In genomic region chr2:128552806-128553551, GRCh38 we compare ENCODE assay signal across 13 cellular contexts.
DNase-seq lines count a peak whose midpoint lies in the region; ATAC-seq and TF ChIP-seq lines count a peak whose summit lies in the region.
"Had no signal": no experiment of that assay in that cellular context is flagged by ENCODE, and none has a peak within 500 bp of the region (broad histone marks: within the 10 kb centered on the region; RNA-seq: fewer than 3 reads in every experiment).

No MANE protein-coding gene starts in this region.

- no peak overlapping the region for H3K9ac ChIP-seq in mesendoderm (ENCODE audit: low read length)

- no peaks in the 10 kb centered on the region for H3K27me3 ChIP-seq in heart right ventricle
- H3K27me3 ChIP-seq in right atrium auricular region = no peaks in the 10 kb centered on the region
- no peaks in the 10 kb centered on the region for H3K27me3 ChIP-seq in right cardiac atrium (ENCODE audit: control insufficient read depth, insufficient read depth)
- H3K27me3 ChIP-seq in stomach = no peaks in the 10 kb centered on the region
- no peaks in the 10 kb centered on the region for H3K27me3 ChIP-seq in mesendoderm (ENCODE audit: insufficient read depth, low read length, poor library complexity)

- H4K8ac ChIP-seq in mesendoderm (ENCODE audit: low read depth, low read length) = no peak overlapping the region

- ATAC-seq in heart right ventricle (peak in 3 of 8 donors; percentile 32 to 52 (median 34)), right cardiac atrium (no peak)
- ATAC-seq: CD8-positive, alpha-beta T cell; PC-3 had no signal

- no peaks in the 10 kb centered on the region for H3K79me1 ChIP-seq in mesendoderm (ENCODE audit: low read length)

- no peak overlapping the region for H3K23ac ChIP-seq in mesendoderm (ENCODE audit: low read length)

- H3K4me2 ChIP-seq in mesendoderm (ENCODE audit: low read length) = no peak overlapping the region

- H3K18ac ChIP-seq in mesendoderm (ENCODE audit: low read length) = no peak overlapping the region

- H2BK120ac ChIP-seq in mesendoderm (ENCODE audit: low read depth, low read length) = no peak overlapping the region

- H2BK5ac ChIP-seq in mesendoderm (ENCODE audit: low read length) = no peak overlapping the region

- H3K4me3 ChIP-seq in heart right ventricle (no peak overlapping the region), right atrium auricular region (no peak overlapping the region), right cardiac atrium (ENCODE audit: low read length) (no peak overlapping the region), stomach (no peak overlapping the region), mesendoderm (ENCODE audit: low read length) (no peak overlapping the region)

- TF ChIP-seq CTCF in heart right ventricle (IDR thresholded peaks at IDR 0.05) = no peak
- no peak for TF ChIP-seq CTCF in right atrium auricular region (IDR thresholded peaks at IDR 0.05)
- TF ChIP-seq CTCF in stomach (IDR thresholded peaks at IDR 0.05) = no peak

- TF ChIP-seq EP300 in stomach (IDR thresholded peaks at IDR 0.05) = no peak

- DNase-seq in heart right ventricle (peak; percentile 22 to 47), right atrium auricular region (ENCODE audit: low spot score) (no peak), ecto neural progenitor cell (ENCODE audit: low spot score) (peak; percentile 36), right cardiac atrium (peak; percentile 44 to 76 (median 69)), stomach (peak; percentile 11), DMS53 treated with DMSO at 0.1 percent for 48 hours (lab: John Stamatoyannopoulos, UW; ENCODE audit: unreplicated experiment) (no peak), retina (no peak), mesendoderm (no peak)
- DNase-seq: H9, NCI-H187 treated with DMSO at 0.1 percent for 48 hours, NCI-H446, PC-3 had no signal

- no peak overlapping the region for H4K5ac ChIP-seq in mesendoderm (ENCODE audit: low read length)

- no peak overlapping the region for H3K4ac ChIP-seq in mesendoderm (ENCODE audit: low read depth, low read length)

- H3K27ac ChIP-seq in heart right ventricle (no peak overlapping the region), right atrium auricular region (no peak overlapping the region), right cardiac atrium (ENCODE audit: low read length) (no peak overlapping the region), stomach (no peak overlapping the region), mesendoderm (ENCODE audit: low read depth, low read length) (no peak overlapping the region)

- intact Hi-C loops in heart right ventricle (cut with DNase I) (loop anchor here in 1 of 10 donors (10.0 kb wide), 1 partner anchor 228 kb away; no protein-coding TSS in a partner anchor), right cardiac atrium (cut with DNase I) (no loop called here), stomach (cut with DNase I; ENCODE audit: low total_unique reads) (no loop called here)

- no peak overlapping the region for H2AK5ac ChIP-seq in mesendoderm (ENCODE audit: low read length)

- TF ChIP-seq POLR2A in stomach (IDR thresholded peaks at IDR 0.05) = no peak

- WGBS in heart right ventricle, 2 donors = 77 to 79% methylated on average over 11 of the region's 11 CpGs
- whole genome bisulfite sequencing in right cardiac atrium = 78% methylated on average over 11 of the region's 11 CpGs
- 63 to 81% (median 79%) methylated on average over 7 to 11 of the region's 11 CpGs for WGBS in stomach, 5 donors
- WGBS in mesendoderm (ENCODE audit: extremely low coverage, insufficient coverage, low lambda C conversion rate) = no CpG with 5 or more reads among the region's 11 CpGs

- H3K4me1 ChIP-seq in heart right ventricle = peaks cover 0 to 11% (median 0%) of the 10 kb centered on the region in 9 donors
- no peaks in the 10 kb centered on the region for H3K4me1 ChIP-seq in right atrium auricular region
- no peaks in the 10 kb centered on the region for H3K4me1 ChIP-seq in right cardiac atrium (ENCODE audit: control insufficient read depth, insufficient read depth, low read length)
- no peaks in the 10 kb centered on the region for H3K4me1 ChIP-seq in stomach
- no peaks in the 10 kb centered on the region for H3K4me1 ChIP-seq in mesendoderm (ENCODE audit: control insufficient read depth, low read depth, low read length)

- H3K36me3 ChIP-seq in heart right ventricle = no peaks in the 10 kb centered on the region
- no peaks in the 10 kb centered on the region for H3K36me3 ChIP-seq in right atrium auricular region
- no peaks in the 10 kb centered on the region for H3K36me3 ChIP-seq in stomach
- H3K36me3 ChIP-seq in mesendoderm (ENCODE audit: control insufficient read depth, insufficient read depth, low read length) = no peaks in the 10 kb centered on the region

- H3K56ac ChIP-seq in mesendoderm (ENCODE audit: low read length) = no peak overlapping the region

- H3K9me3 ChIP-seq in heart right ventricle (no peaks in the 10 kb centered on the region), right atrium auricular region (no peaks in the 10 kb centered on the region), right cardiac atrium (ENCODE audit: control insufficient read depth, low read length) (no peaks in the 10 kb centered on the region), stomach (no peaks in the 10 kb centered on the region)

- no peak overlapping the region for H2BK15ac ChIP-seq in mesendoderm (replicated peaks; ENCODE audit: low read depth)

- H3K79me2 ChIP-seq in mesendoderm (ENCODE audit: control insufficient read depth, insufficient read depth, low read length) = no peaks in the 10 kb centered on the region

Comparison
In these comparisons a context has a peak if more than half of its experiments do, and no peak if none do; other contexts are left out.
1. DNase-seq: peak in heart right ventricle (2 of 2), ecto neural progenitor cell (single experiment), right cardiac atrium (3 of 3) and stomach (single experiment); none in right atrium auricular region (single experiment), DMS53 treated with DMSO at 0.1 percent for 48 hours (single experiment), retina (single experiment) and mesendoderm (single experiment).